1 cellular context compared by ENCODE assay signal in genomic region chr1:147243228-147243685, GRCh38.
TF ChIP-seq lines count a peak whose summit lies in the region.

No MANE protein-coding gene starts in this region.

TF ChIP-seq in GM12878, 131 proteins besides CTCF, POLR2A, EP300 and RAD21 (continued from another document):
- TF ChIP-seq BCL11A (IDR thresholded peaks at IDR 0.05; ENCODE audit: low read depth, low read length), result 0 out of 2 replicates have a peak, but pooled peaks have one; percentile 8
- TF ChIP-seq LARP7 (IDR thresholded peaks at IDR 0.05), result no peak
- TF ChIP-seq ESRRA (IDR thresholded peaks at IDR 0.05; ENCODE audit: low read length), result no peak
TF ChIP-seq in GM12878: peak in this region for 4.
